In the genomic region with DNA sequence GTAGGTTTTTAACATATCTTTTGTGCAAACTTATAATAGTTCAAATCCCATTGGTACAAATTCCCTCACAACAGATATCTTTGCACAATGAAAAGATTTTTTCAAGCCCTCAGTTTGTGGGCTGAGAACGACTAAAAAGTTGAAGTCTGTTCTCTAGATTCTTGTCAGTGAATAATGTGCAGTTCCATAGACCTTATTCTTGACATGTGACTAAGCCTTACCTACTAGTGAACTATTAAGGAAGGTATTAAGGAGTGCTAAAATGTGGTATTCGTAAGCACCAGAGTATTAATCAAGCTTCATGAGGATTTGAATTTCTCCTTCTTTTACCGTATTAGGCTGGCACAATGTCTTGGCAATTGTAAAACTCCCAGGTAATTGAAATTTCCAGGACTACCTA, we compare ENCODE assay signal across 2 cellular contexts.
TF ChIP-seq lines count a peak whose summit lies in the region.

No MANE protein-coding gene starts in this region.

TF ChIP-seq in SK-N-SH, 30 proteins besides CTCF, POLR2A, EP300 and RAD21:
- TF ChIP-seq, protein P1, sequence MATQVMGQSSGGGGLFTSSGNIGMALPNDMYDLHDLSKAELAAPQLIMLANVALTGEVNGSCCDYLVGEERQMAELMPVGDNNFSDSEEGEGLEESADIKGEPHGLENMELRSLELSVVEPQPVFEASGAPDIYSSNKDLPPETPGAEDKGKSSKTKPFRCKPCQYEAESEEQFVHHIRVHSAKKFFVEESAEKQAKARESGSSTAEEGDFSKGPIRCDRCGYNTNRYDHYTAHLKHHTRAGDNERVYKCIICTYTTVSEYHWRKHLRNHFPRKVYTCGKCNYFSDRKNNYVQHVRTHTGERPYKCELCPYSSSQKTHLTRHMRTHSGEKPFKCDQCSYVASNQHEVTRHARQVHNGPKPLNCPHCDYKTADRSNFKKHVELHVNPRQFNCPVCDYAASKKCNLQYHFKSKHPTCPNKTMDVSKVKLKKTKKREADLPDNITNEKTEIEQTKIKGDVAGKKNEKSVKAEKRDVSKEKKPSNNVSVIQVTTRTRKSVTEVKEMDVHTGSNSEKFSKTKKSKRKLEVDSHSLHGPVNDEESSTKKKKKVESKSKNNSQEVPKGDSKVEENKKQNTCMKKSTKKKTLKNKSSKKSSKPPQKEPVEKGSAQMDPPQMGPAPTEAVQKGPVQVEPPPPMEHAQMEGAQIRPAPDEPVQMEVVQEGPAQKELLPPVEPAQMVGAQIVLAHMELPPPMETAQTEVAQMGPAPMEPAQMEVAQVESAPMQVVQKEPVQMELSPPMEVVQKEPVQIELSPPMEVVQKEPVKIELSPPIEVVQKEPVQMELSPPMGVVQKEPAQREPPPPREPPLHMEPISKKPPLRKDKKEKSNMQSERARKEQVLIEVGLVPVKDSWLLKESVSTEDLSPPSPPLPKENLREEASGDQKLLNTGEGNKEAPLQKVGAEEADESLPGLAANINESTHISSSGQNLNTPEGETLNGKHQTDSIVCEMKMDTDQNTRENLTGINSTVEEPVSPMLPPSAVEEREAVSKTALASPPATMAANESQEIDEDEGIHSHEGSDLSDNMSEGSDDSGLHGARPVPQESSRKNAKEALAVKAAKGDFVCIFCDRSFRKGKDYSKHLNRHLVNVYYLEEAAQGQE (IDR thresholded peaks at IDR 0.05; ENCODE audit: low read depth, low read length), result no peak
- TF ChIP-seq SIN3A (IDR thresholded peaks at IDR 0.05; ENCODE audit: borderline replicate concordance, low read depth, low read length) (no peak), FOXM1 (IDR thresholded peaks at IDR 0.05; ENCODE audit: low read depth) (no peak), SMC3 (IDR thresholded peaks at IDR 0.05; ENCODE audit: low read depth, low read length) (no peak)

TF ChIP-seq in SK-N-SH treated with all-trans-retinoic acid at 6 μM for 48 hours, 23 proteins besides CTCF, POLR2A, EP300 and RAD21 (continued from another document):
- TF ChIP-seq, protein P2, sequence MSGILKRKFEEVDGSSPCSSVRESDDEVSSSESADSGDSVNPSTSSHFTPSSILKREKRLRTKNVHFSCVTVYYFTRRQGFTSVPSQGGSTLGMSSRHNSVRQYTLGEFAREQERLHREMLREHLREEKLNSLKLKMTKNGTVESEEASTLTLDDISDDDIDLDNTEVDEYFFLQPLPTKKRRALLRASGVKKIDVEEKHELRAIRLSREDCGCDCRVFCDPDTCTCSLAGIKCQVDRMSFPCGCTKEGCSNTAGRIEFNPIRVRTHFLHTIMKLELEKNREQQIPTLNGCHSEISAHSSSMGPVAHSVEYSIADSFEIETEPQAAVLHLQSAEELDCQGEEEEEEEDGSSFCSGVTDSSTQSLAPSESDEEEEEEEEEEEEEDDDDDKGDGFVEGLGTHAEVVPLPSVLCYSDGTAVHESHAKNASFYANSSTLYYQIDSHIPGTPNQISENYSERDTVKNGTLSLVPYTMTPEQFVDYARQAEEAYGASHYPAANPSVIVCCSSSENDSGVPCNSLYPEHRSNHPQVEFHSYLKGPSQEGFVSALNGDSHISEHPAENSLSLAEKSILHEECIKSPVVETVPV (CRISPR knock-in tag; IDR thresholded peaks at IDR 0.05), result no peak
- TF ChIP-seq, protein P3, sequence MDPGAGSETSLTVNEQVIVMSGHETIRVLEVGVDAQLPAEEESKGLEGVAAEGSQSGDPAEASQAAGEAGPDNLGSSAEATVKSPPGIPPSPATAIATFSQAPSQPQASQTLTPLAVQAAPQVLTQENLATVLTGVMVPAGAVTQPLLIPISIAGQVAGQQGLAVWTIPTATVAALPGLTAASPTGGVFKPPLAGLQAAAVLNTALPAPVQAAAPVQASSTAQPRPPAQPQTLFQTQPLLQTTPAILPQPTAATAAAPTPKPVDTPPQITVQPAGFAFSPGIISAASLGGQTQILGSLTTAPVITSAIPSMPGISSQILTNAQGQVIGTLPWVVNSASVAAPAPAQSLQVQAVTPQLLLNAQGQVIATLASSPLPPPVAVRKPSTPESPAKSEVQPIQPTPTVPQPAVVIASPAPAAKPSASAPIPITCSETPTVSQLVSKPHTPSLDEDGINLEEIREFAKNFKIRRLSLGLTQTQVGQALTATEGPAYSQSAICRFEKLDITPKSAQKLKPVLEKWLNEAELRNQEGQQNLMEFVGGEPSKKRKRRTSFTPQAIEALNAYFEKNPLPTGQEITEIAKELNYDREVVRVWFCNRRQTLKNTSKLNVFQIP (CRISPR knock-in tag; IDR thresholded peaks at IDR 0.05; ENCODE audit: borderline replicate concordance, low read depth), result no peak
- no peak for TF ChIP-seq TOX (CRISPR knock-in tag; IDR thresholded peaks at IDR 0.05; ENCODE audit: borderline replicate concordance)
- TF ChIP-seq GLIS3 (CRISPR knock-in tag; IDR thresholded peaks at IDR 0.05), result no peak
- TF ChIP-seq ZNF8 (CRISPR knock-in tag; IDR thresholded peaks at IDR 0.05), result no peak
- TF ChIP-seq, protein P4, sequence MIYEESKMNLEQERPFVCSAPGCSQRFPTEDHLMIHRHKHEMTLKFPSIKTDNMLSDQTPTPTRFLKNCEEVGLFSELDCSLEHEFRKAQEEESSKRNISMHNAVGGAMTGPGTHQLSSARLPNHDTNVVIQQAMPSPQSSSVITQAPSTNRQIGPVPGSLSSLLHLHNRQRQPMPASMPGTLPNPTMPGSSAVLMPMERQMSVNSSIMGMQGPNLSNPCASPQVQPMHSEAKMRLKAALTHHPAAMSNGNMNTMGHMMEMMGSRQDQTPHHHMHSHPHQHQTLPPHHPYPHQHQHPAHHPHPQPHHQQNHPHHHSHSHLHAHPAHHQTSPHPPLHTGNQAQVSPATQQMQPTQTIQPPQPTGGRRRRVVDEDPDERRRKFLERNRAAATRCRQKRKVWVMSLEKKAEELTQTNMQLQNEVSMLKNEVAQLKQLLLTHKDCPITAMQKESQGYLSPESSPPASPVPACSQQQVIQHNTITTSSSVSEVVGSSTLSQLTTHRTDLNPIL (CRISPR knock-in tag; IDR thresholded peaks at IDR 0.05; ENCODE audit: low read depth), result no peak
- TF ChIP-seq TCF4 (CRISPR knock-in tag; IDR thresholded peaks at IDR 0.05; ENCODE audit: borderline replicate concordance), result no peak
- no peak for TF ChIP-seq PPARA (CRISPR knock-in tag; IDR thresholded peaks at IDR 0.05; ENCODE audit: borderline replicate concordance)
- TF ChIP-seq, protein P5, sequence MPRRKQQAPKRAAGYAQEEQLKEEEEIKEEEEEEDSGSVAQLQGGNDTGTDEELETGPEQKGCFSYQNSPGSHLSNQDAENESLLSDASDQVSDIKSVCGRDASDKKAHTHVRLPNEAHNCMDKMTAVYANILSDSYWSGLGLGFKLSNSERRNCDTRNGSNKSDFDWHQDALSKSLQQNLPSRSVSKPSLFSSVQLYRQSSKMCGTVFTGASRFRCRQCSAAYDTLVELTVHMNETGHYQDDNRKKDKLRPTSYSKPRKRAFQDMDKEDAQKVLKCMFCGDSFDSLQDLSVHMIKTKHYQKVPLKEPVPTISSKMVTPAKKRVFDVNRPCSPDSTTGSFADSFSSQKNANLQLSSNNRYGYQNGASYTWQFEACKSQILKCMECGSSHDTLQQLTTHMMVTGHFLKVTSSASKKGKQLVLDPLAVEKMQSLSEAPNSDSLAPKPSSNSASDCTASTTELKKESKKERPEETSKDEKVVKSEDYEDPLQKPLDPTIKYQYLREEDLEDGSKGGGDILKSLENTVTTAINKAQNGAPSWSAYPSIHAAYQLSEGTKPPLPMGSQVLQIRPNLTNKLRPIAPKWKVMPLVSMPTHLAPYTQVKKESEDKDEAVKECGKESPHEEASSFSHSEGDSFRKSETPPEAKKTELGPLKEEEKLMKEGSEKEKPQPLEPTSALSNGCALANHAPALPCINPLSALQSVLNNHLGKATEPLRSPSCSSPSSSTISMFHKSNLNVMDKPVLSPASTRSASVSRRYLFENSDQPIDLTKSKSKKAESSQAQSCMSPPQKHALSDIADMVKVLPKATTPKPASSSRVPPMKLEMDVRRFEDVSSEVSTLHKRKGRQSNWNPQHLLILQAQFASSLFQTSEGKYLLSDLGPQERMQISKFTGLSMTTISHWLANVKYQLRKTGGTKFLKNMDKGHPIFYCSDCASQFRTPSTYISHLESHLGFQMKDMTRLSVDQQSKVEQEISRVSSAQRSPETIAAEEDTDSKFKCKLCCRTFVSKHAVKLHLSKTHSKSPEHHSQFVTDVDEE (CRISPR knock-in tag; IDR thresholded peaks at IDR 0.05), result no peak
- no peak for TF ChIP-seq ZFP3 (CRISPR knock-in tag; IDR thresholded peaks at IDR 0.05)
- no peak for TF ChIP-seq BACH2 (CRISPR knock-in tag; IDR thresholded peaks at IDR 0.05; ENCODE audit: borderline replicate concordance)
- no peak for TF ChIP-seq ARNTL (CRISPR knock-in tag; IDR thresholded peaks at IDR 0.05; ENCODE audit: borderline replicate concordance, low read depth)
